Comparison of ENCODE assay signal across 8 cellular contexts in genomic region chr12:32455607-32456063, GRCh38. TPM values are rescaled to one million over a fixed set of nuclear protein-coding genes. Genes with fewer than 3 reads are reported as not detected.
DNase-seq lines count a peak whose midpoint lies in the region; ATAC-seq and TF ChIP-seq lines count a peak whose summit lies in the region.

No MANE protein-coding gene starts in this region.

- H3K4me1 Mint-ChIP-seq in activated B cell treated with CpG ODN at 0.5 μM for 24 hours = peaks cover 18% of the 10 kb centered on the region

- peak overlapping the region; percentile 7 for H3K4me3 Mint-ChIP-seq in activated B cell treated with CpG ODN at 0.5 μM for 24 hours

- H3K27me3 Mint-ChIP-seq in activated B cell treated with CpG ODN at 0.5 μM for 24 hours = no peaks in the 10 kb centered on the region

- DNase-seq in DMS 273 (lab: John Stamatoyannopoulos, UW; ENCODE audit: unreplicated experiment) (peak; percentile 70), NCI-H2081 treated with DMSO at 0.1 percent for 48 hours (lab: John Stamatoyannopoulos, UW) (peak; percentile 23), activated B cell treated with CpG ODN at 0.5 μM for 24 hours (no peak), Right ventricle myocardium superior (no peak), putamen (ENCODE audit: low spot score) (peak; percentile 70)

- POLR2A ChIA-PET in activated B cell treated with CpG ODN at 0.5 μM for 24 hours (lab: Charles Lee) = no interaction called here

- no peak overlapping the region for H3K27ac Mint-ChIP-seq in activated B cell treated with CpG ODN at 0.5 μM for 24 hours

- peak; percentile 69 for ATAC-seq in GM21529 (IDR thresholded peaks at IDR 0.05; ENCODE audit: unreplicated experiment)
- ATAC-seq in activated B cell treated with CpG ODN at 0.5 μM for 24 hours (ENCODE audit: low read depth) = peak; percentile 45
- ATAC-seq in Right ventricle myocardium superior (ENCODE audit: poor library complexity) = peak; percentile 81
- no peak for ATAC-seq in HG02981 (IDR thresholded peaks at IDR 0.05; ENCODE audit: unreplicated experiment)
- no peak for ATAC-seq in HG03520 (IDR thresholded peaks at IDR 0.05; ENCODE audit: unreplicated experiment)

- no peaks in the 10 kb centered on the region for H3K9me3 Mint-ChIP-seq in activated B cell treated with CpG ODN at 0.5 μM for 24 hours

- CTCF ChIA-PET in activated B cell treated with CpG ODN at 0.5 μM for 24 hours (lab: Charles Lee) = interaction anchor here (0.7 to 4.6 kb wide), 18 partner anchors 12 to 1566 kb away, joined by 3 to 43 read pairs (median 4); partner anchors contain the start of genes ALG10 and YARS2

- intact Hi-C loops in activated B cell treated with CpG ODN at 0.5 μM for 24 hours (cut with micrococcal nuclease) = loop anchor here (1.0 to 5.0 kb wide), 9 partner anchors 88 to 1762 kb away; partner anchors contain the start of gene YARS2
- intact Hi-C loops in Right ventricle myocardium superior (cut with DNase I) = no loop called here

- H3K36me3 Mint-ChIP-seq in activated B cell treated with CpG ODN at 0.5 μM for 24 hours (ENCODE audit: low read depth) = no peaks in the 10 kb centered on the region

- peak; percentile 41 for TF ChIP-seq CTCF in activated B cell treated with CpG ODN at 0.5 μM for 24 hours (IDR thresholded peaks at IDR 0.05)

RNA-seq across cellular contexts. Expression of gene FGD4, which starts 56.3 kb away (rescaled TPM):
- total RNA-seq in activated B cell treated with CpG ODN at 0.5 μM for 24 hours (1.8 and 1.9 TPM in 2 replicates), Right ventricle myocardium superior (17.3 TPM)

Comparison
In these comparisons a context has a peak if more than half of its experiments do, and no peak if none do; other contexts are left out.
1. DNase-seq: peak in DMS 273 (single experiment), NCI-H2081 treated with DMSO at 0.1 percent for 48 hours (single experiment) and putamen (single experiment); none in activated B cell treated with CpG ODN at 0.5 μM for 24 hours (single experiment) and Right ventricle myocardium superior (single experiment).
2. ATAC-seq: peak in GM21529 (single experiment), activated B cell treated with CpG ODN at 0.5 μM for 24 hours (single experiment) and Right ventricle myocardium superior (single experiment); none in HG02981 (single experiment) and HG03520 (single experiment).